1 cellular context compared by ENCODE assay signal in genomic region chr6:85678602-85679444, GRCh38.
TF ChIP-seq lines count a peak whose summit lies in the region.

No MANE protein-coding gene starts in this region.

TF ChIP-seq in GM12878, 131 proteins besides CTCF, POLR2A, EP300 and RAD21 (continued from another document and continues in another):
- TF ChIP-seq TBL1XR1 (IDR thresholded peaks at IDR 0.05; ENCODE audit: low read depth, low read length) (no peak), RELB (IDR thresholded peaks at IDR 0.05; ENCODE audit: low read depth) (no peak), CHD1 (IDR thresholded peaks at IDR 0.05; ENCODE audit: low read depth, low read length) (no peak), SMARCA5 (IDR thresholded peaks at IDR 0.05) (peak; percentile 10; the same call in 1 of the 2 replicates), HDAC6 (IDR thresholded peaks at IDR 0.05; ENCODE audit: unreplicated experiment) (peak; percentile 99), CREM (IDR thresholded peaks at IDR 0.05; ENCODE audit: low read depth) (peak; percentile 81), ZBTB33 (IDR thresholded peaks at IDR 0.05) (no peak), CBX3 (IDR thresholded peaks at IDR 0.05; ENCODE audit: borderline replicate concordance, low read depth) (no peak), ZBTB40 (IDR thresholded peaks at IDR 0.05; ENCODE audit: borderline replicate concordance) (no peak), NKRF (conservative IDR thresholded peaks at IDR 0.05) (peak; percentile 100), RUNX3 (IDR thresholded peaks at IDR 0.05; ENCODE audit: low read length) (peak; percentile 76), NFIC (IDR thresholded peaks at IDR 0.05; ENCODE audit: low read depth, low read length) (peak; percentile 52), HDGF (IDR thresholded peaks at IDR 0.05) (no peak; the same call in 1 of the 2 replicates), LARP7 (IDR thresholded peaks at IDR 0.05) (peak; percentile 66; the same call in 1 of the 2 replicates), YY1 (IDR thresholded peaks at IDR 0.05; ENCODE audit: low read depth, low read length) (peak; percentile 87), TARDBP (IDR thresholded peaks at IDR 0.05; ENCODE audit: borderline replicate concordance) (no peak), SMAD5 (IDR thresholded peaks at IDR 0.05; ENCODE audit: low read depth) (peak; percentile 99), MYC (IDR thresholded peaks at IDR 0.05; ENCODE audit: insufficient read depth, insufficient read length, insufficient replicate concordance, low read length, severe bottlenecking) (peak; percentile 74), SMAD1 (IDR thresholded peaks at IDR 0.05; ENCODE audit: low read depth, partially characterized antibody) (peak; percentile 95), CEBPZ (IDR thresholded peaks at IDR 0.05; ENCODE audit: low read depth, low read length) (no peak), RELA (IDR thresholded peaks at IDR 0.05; ENCODE audit: borderline replicate concordance, partially characterized antibody) (peak; percentile 76), SREBF2 (IDR thresholded peaks at IDR 0.05; ENCODE audit: low read length) (no peak), EZH2 (IDR thresholded peaks at IDR 0.05; ENCODE audit: borderline replicate concordance, control insufficient read depth, low read depth, low read length) (no peak), KLF5 (IDR thresholded peaks at IDR 0.05; ENCODE audit: partially characterized antibody) (peak; percentile 94), CUX1 (IDR thresholded peaks at IDR 0.05; ENCODE audit: insufficient replicate concordance, low read depth, low read length) (no peak), SIX5 (IDR thresholded peaks at IDR 0.05; ENCODE audit: low read depth, low read length, severe bottlenecking) (no peak), ESRRA (IDR thresholded peaks at IDR 0.05; ENCODE audit: low read length) (0 out of 2 replicates have a peak, but pooled peaks have one; percentile 10), SREBF1 (IDR thresholded peaks at IDR 0.05; ENCODE audit: low read length) (no peak), FOXM1 (IDR thresholded peaks at IDR 0.05; ENCODE audit: low read depth, low read length) (peak; percentile 67), CBFB (IDR thresholded peaks at IDR 0.05; ENCODE audit: low read depth) (peak; percentile 99), SIN3A (IDR thresholded peaks at IDR 0.05; ENCODE audit: low read depth, low read length) (peak; percentile 99), RB1 (IDR thresholded peaks at IDR 0.05; ENCODE audit: borderline replicate concordance) (peak; percentile 70; the same call in 1 of the 2 replicates), EGR1 (IDR thresholded peaks at IDR 0.05; ENCODE audit: borderline replicate concordance in 1 of 2, low read depth in 2 of 2, low read length in 2 of 2) (0 out of 3 replicates have a peak, but pooled peaks of 1 of the 2 experiments have one; percentile 22), ATF3 (IDR thresholded peaks at IDR 0.05; ENCODE audit: borderline replicate concordance, extremely low read depth, low read depth, low read length) (no peak), ZBTB11 (CRISPR knock-in tag; IDR thresholded peaks at IDR 0.05) (peak; percentile 32; the same call in 1 of the 2 replicates)
